14 cellular contexts compared by ENCODE assay signal in genomic region chr1:161595583-161595982, GRCh38. TPM values are rescaled to one million over a fixed set of nuclear protein-coding genes. Genes with fewer than 3 reads are reported as not detected.
DNase-seq lines count a peak whose midpoint lies in the region; ATAC-seq and TF ChIP-seq lines count a peak whose summit lies in the region.
"Not testable (repeated sequence)": the region's sequence is repeated elsewhere in the genome, so short reads cannot be mapped to it uniquely, and the experiment has no call there.
"Had no signal": no experiment of that assay in that cellular context is flagged by ENCODE, and none has a peak within 500 bp of the region (broad histone marks: within the 10 kb centered on the region; RNA-seq: fewer than 3 reads in every experiment).

No MANE protein-coding gene starts in this region.

- DNase-seq in H4 (ENCODE audit: low spot score) (peak; percentile 22), NCI-H748 (lab: John Stamatoyannopoulos, UW; ENCODE audit: unreplicated experiment) (peak; percentile 33), fibroblast of peridontal ligament (ENCODE audit: extremely low read depth) (peak; percentile 14)
- not testable (repeated sequence) for DNase-seq in central memory CD8-positive, alpha-beta T cell (ENCODE audit: low spot score in 2 of 2); lower lobe of right lung; neural progenitor cell (ENCODE audit: low spot score); stomach

- not testable (repeated sequence) for TF ChIP-seq CTCF in lower lobe of right lung (IDR thresholded peaks at IDR 0.05); neural progenitor cell (IDR thresholded peaks at IDR 0.05); stomach (IDR thresholded peaks at IDR 0.05)

- not testable (repeated sequence) for H3K9me3 Mint-ChIP-seq in central memory CD8-positive, alpha-beta T cell; neural progenitor cell

- not testable (repeated sequence) for H3K4me3 Mint-ChIP-seq in central memory CD8-positive, alpha-beta T cell; neural progenitor cell

- not testable (repeated sequence) for ATAC-seq in central memory CD8-positive, alpha-beta T cell (replicated peaks; ENCODE audit: extremely low read depth, poor library complexity, severe bottlenecking)
- peak; percentile 60 to 80 for ATAC-seq in lower lobe of right lung

- peak overlapping the region; percentile 76 for H2AFZ ChIP-seq in neural progenitor cell (replicated peaks)

- not testable (repeated sequence) for H3K27me3 ChIP-seq in lower lobe of right lung (ENCODE audit: low read depth); neural progenitor cell; stomach

- not testable (repeated sequence) for H3K4me3 ChIP-seq in lower lobe of right lung, neural progenitor cell, stomach

- not testable (repeated sequence) for H3K36me3 Mint-ChIP-seq in central memory CD8-positive, alpha-beta T cell (ENCODE audit: insufficient read depth); neural progenitor cell

- H3K9ac ChIP-seq in neural progenitor cell, result not testable (repeated sequence)

- TF ChIP-seq EP300 in stomach (IDR thresholded peaks at IDR 0.05), result not testable (repeated sequence)

- H4K20me1 ChIP-seq in neural progenitor cell (ENCODE audit: low read depth), result not testable (repeated sequence)

- not testable (repeated sequence) for TF ChIP-seq POLR2A in stomach (IDR thresholded peaks at IDR 0.05)

- not testable (repeated sequence) for H3K27me3 Mint-ChIP-seq in central memory CD8-positive, alpha-beta T cell; neural progenitor cell (ENCODE audit: insufficient read depth, low read depth)

- H3K79me2 ChIP-seq in neural progenitor cell (ENCODE audit: low read depth), result not testable (repeated sequence)

- not testable (repeated sequence) for H3K4me1 Mint-ChIP-seq in central memory CD8-positive, alpha-beta T cell; neural progenitor cell

- WGBS in stomach, 5 donors, result 0 to 42% (median 30%) methylated on average over 1 to 2 of the region's 2 CpGs

- peak overlapping the region; percentile 18 for H3K4me2 ChIP-seq in neural progenitor cell

- not testable (repeated sequence) for H3K36me3 ChIP-seq in lower lobe of right lung, neural progenitor cell, stomach

- not testable (repeated sequence) for H3K9me3 ChIP-seq in lower lobe of right lung; neural progenitor cell (ENCODE audit: low read depth); stomach

- H3K4me1 ChIP-seq in lower lobe of right lung, neural progenitor cell: not testable (repeated sequence)
- peaks cover 0 to 14% (median 3%) of the 10 kb centered on the region in 4 donors for H3K4me1 ChIP-seq in stomach

- peak overlapping the region; percentile 35 for H3K27ac Mint-ChIP-seq in central memory CD8-positive, alpha-beta T cell (ENCODE audit: low read depth)
- not testable (repeated sequence) for H3K27ac Mint-ChIP-seq in neural progenitor cell

- H3K27ac ChIP-seq in lower lobe of right lung (peak overlapping the region; percentile 49), neural progenitor cell (peak overlapping the region; percentile 46), stomach (peak overlapping the region; percentile 14 to 84 (median 76))

- H3F3A ChIP-seq in neural progenitor cell (ENCODE audit: low read depth), result not testable (repeated sequence)

- intact Hi-C loops in lower lobe of right lung (cut with DNase I); stomach (cut with DNase I; ENCODE audit: low total_unique reads): not testable (repeated sequence)

RNA-seq across cellular contexts. Expression of gene FCGR3B, which starts 35.4 kb away (rescaled TPM):
- not detected in 2 replicates for total RNA-seq in H4 (2014; rRNA removed; shearing (Covaris generic))
- total RNA-seq in lower lobe of right lung, result 50.1 TPM
- not detected in 2 replicates for total RNA-seq in neural progenitor cell (ENCODE audit: low replicate concordance)
- 1 to 10 TPM in 2 of 5 donors, not detected in 3; 1.1 to 1.8 TPM for total RNA-seq in stomach
- 1 to 10 TPM in 2 of 3 donors, under 1 TPM in 1; 0.50 to 2.4 (median 1.2) TPM for polyA plus RNA-seq in stomach
- total RNA-seq: CD4-positive, alpha-beta T cell; Daoy; G401; H7; PC-9; RPMI7951; SJCRH30 had no signal

RNA-seq across cellular contexts. Expression of gene FCGR3A, which starts 46.0 kb away (rescaled TPM):
- not detected in 2 replicates for total RNA-seq in H4 (2014; rRNA removed; shearing (Covaris generic))
- total RNA-seq in lower lobe of right lung (323 TPM), neural progenitor cell (ENCODE audit: low replicate concordance) (not detected in 2 replicates), stomach (10 to 100 TPM in 2 of 5 donors, 1 to 10 TPM in 2, not detected in 1; 2.2 to 13.5 (median 9.8) TPM)
- 10 to 100 TPM in 1 of 3 donors, 1 to 10 TPM in 2; 2.8 to 18.0 (median 5.8) TPM for polyA plus RNA-seq in stomach
- total RNA-seq: Daoy, G401, H7, PC-9, RPMI7951, SJCRH30 had no signal

Comparison
In these comparisons a context has a peak if more than half of its experiments do, and no peak if none do; other contexts are left out.
1. RNA of gene FCGR3B, which starts 35.4 kb away (total RNA-seq): 50.1 TPM in lower lobe of right lung (single experiment); not detected in H4, not detected in neural progenitor cell and 1.1 to 1.8 TPM in stomach; every median in the first group is over 10 times any median in the second.
2. RNA of gene FCGR3A, which starts 46.0 kb away (total RNA-seq): 323 TPM in lower lobe of right lung (single experiment); 2.2 to 13.5 TPM in stomach, not detected in H4 and not detected in neural progenitor cell; every median in the first group is over 10 times any median in the second.
3. Peak in every context shown above with its lines, with median percentiles within 50 percentile points of each other: H3K27ac ChIP-seq.